8 cellular contexts compared by ENCODE assay signal in genomic region chr17:82414548-82415281, GRCh38. TPM values are rescaled to one million over a fixed set of nuclear protein-coding genes. Genes with fewer than 3 reads are reported as not detected.
DNase-seq lines count a peak whose midpoint lies in the region; ATAC-seq and TF ChIP-seq lines count a peak whose summit lies in the region.

No MANE protein-coding gene starts in this region.

- TF ChIP-seq POLR2A in testis (IDR thresholded peaks at IDR 0.05): no peak

- 12 to 16% methylated on average over 37 to 38 of the region's 38 CpGs for WGBS in testis, 2 donors

- DNase-seq in AG09319 (ENCODE audit: extremely low read depth, low read depth) (peak; percentile 27), HEK293T (ENCODE audit: extremely low spot score) (peak; percentile 86), RPMI7951 (ENCODE audit: low read depth) (peak; percentile 48), foreskin fibroblast (peak; percentile 55 to 88), omental fat pad (ENCODE audit: low spot score) (peak; percentile 46), testis (peak; percentile 80)
- DNase-seq in activated effector memory CD4-positive, alpha-beta T cell treated with Interleukin-2 at 50 U/mL for 16 hours: peak; percentile 60

- intact Hi-C loops in testis (cut with DNase I; ENCODE audit: low total_unique reads): loop anchor here (10.0 kb wide), 1 partner anchor 60 kb away; the partner anchor contains the start of gene TEX19

- no peak overlapping the region for H3K27ac ChIP-seq in testis

- ATAC-seq in omental fat pad (ENCODE audit: low FRiP score) (peak; percentile 58), GM21423 (IDR thresholded peaks at IDR 0.05; ENCODE audit: unreplicated experiment) (no peak)

- no peaks in the 10 kb centered on the region for H3K27me3 ChIP-seq in testis

- no peak overlapping the region for H3K4me3 ChIP-seq in foreskin fibroblast (ENCODE audit: low read depth in 1 of 2, low read length in 2 of 2)
- H3K4me3 ChIP-seq in testis: no peak overlapping the region

- no peaks in the 10 kb centered on the region for H3K36me3 ChIP-seq in testis (ENCODE audit: low read depth, missing control alignments)

- peak; percentile 72 for TF ChIP-seq CTCF in AG09319 (IDR thresholded peaks at IDR 0.05; ENCODE audit: low read depth, low read length)
- peak; percentile 72 for TF ChIP-seq CTCF in foreskin fibroblast (IDR thresholded peaks at IDR 0.05; ENCODE audit: low read depth, low read length)
- peak in 1 of 3 donors; percentile 19 for TF ChIP-seq CTCF in omental fat pad (IDR thresholded peaks at IDR 0.05)
- peak; percentile 53 to 75 (median 61) for TF ChIP-seq CTCF in testis (IDR thresholded peaks at IDR 0.05)

- CTCF ChIA-PET in HEK293T (lab: Yijun Ruan, JAX): interaction anchor here (0.6 to 1.1 kb wide), 3 partner anchors 48 to 137 kb away, joined by 4 read pairs; no protein-coding TSS in a partner anchor

- no peaks in the 10 kb centered on the region for H3K9me3 ChIP-seq in testis

- POLR2A ChIA-PET in HEK293T (lab: Yijun Ruan, JAX): interaction anchor here (0.7 kb wide), 1 partner anchor 89 kb away, joined by 3 read pairs; no protein-coding TSS in a partner anchor

- H3K4me1 ChIP-seq in testis: peaks cover 10% of the 10 kb centered on the region

TF ChIP-seq in HEK293T, 16 proteins besides CTCF, POLR2A, EP300 and RAD21:
- TF ChIP-seq ZNF384 (IDR thresholded peaks at IDR 0.05): no peak
- TF ChIP-seq, protein P1, sequence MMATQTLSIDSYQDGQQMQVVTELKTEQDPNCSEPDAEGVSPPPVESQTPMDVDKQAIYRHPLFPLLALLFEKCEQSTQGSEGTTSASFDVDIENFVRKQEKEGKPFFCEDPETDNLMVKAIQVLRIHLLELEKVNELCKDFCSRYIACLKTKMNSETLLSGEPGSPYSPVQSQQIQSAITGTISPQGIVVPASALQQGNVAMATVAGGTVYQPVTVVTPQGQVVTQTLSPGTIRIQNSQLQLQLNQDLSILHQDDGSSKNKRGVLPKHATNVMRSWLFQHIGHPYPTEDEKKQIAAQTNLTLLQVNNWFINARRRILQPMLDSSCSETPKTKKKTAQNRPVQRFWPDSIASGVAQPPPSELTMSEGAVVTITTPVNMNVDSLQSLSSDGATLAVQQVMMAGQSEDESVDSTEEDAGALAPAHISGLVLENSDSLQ (IDR thresholded peaks at IDR 0.05): no peak
- no peak for TF ChIP-seq SUZ12 (IDR thresholded peaks at IDR 0.05)
- no peak for TF ChIP-seq SP1 (IDR thresholded peaks at IDR 0.05)
- TF ChIP-seq FOXM1 (IDR thresholded peaks at IDR 0.05; ENCODE audit: borderline replicate concordance): no peak
- TF ChIP-seq CTBP1 (IDR thresholded peaks at IDR 0.05; ENCODE audit: borderline replicate concordance): no peak
- TF ChIP-seq BHLHE40 (IDR thresholded peaks at IDR 0.05; ENCODE audit: borderline replicate concordance): no peak
- TF ChIP-seq ELF4 (IDR thresholded peaks at IDR 0.05): no peak
- no peak for TF ChIP-seq FOXA1 (IDR thresholded peaks at IDR 0.05)
TF ChIP-seq in HEK293T: peak in this region for 0.

RNA-seq across cellular contexts. Expression of gene HEXD, which starts 3.4 kb away (rescaled TPM):
- 2.4 and 3.0 TPM in 2 replicates for total RNA-seq in RPMI7951 (2014; rRNA removed; shearing (Covaris generic))
- total RNA-seq in omental fat pad (10 to 100 TPM; 29.1 to 66.4 (median 47.3) TPM), testis (10 to 100 TPM; 90.9 to 95.3 TPM)
- polyA plus RNA-seq in testis (ENCODE audit: insufficient read depth, low read depth, low replicate concordance): 24.4 TPM

RNA-seq across cellular contexts. Expression of gene OGFOD3, which starts 3.7 kb away (rescaled TPM):
- total RNA-seq in RPMI7951 (2014; rRNA removed; shearing (Covaris generic)): 29.2 and 31.0 TPM in 2 replicates
- total RNA-seq in omental fat pad: 10 to 100 TPM; 22.9 to 31.6 (median 28.6) TPM
- 10 to 100 TPM; 28.9 to 37.4 TPM for total RNA-seq in testis
- polyA plus RNA-seq in testis (ENCODE audit: insufficient read depth, low read depth, low replicate concordance): 19.6 TPM

RNA-seq across cellular contexts. Expression of gene CYBC1, which starts 35.8 kb away (rescaled TPM):
- total RNA-seq in RPMI7951 (2014; rRNA removed; shearing (Covaris generic)): 25.7 and 25.8 TPM in 2 replicates
- 10 to 100 TPM; 43.8 to 74.6 (median 68.4) TPM for total RNA-seq in omental fat pad
- 10 to 100 TPM; 61.1 to 88.2 TPM for total RNA-seq in testis
- 46.3 TPM for polyA plus RNA-seq in testis (ENCODE audit: insufficient read depth, low read depth, low replicate concordance)

RNA-seq across cellular contexts. Expression of gene UTS2R, which starts 43.1 kb away (rescaled TPM):
- total RNA-seq in RPMI7951 (2014; rRNA removed; shearing (Covaris generic)): not detected in 2 replicates
- not detected for total RNA-seq in omental fat pad
- total RNA-seq in testis: 10 to 100 TPM in 1 of 2 donors, 1 to 10 TPM in 1; 3.8 to 28.1 TPM
- polyA plus RNA-seq in testis (ENCODE audit: insufficient read depth, low read depth, low replicate concordance): 0.32 TPM

RNA-seq across cellular contexts. Expression of gene NARF, which starts 43.8 kb away (rescaled TPM):
- 52.4 and 69.7 TPM in 2 replicates for total RNA-seq in RPMI7951 (2014; rRNA removed; shearing (Covaris generic))
- 10 to 100 TPM; 31.8 to 48.7 (median 35.7) TPM for total RNA-seq in omental fat pad
- 100 to 1,000 TPM; 115 to 130 TPM for total RNA-seq in testis
- polyA plus RNA-seq in testis (ENCODE audit: insufficient read depth, low read depth, low replicate concordance): 161 TPM

Comparison
In these comparisons a context has a peak if more than half of its experiments do, and no peak if none do; other contexts are left out.
1. DNase-seq: peak in every context shown above with its lines; median percentile 86 in HEK293T; 80 in testis; 72 in foreskin fibroblast; 60 in activated effector memory CD4-positive, alpha-beta T cell treated with Interleukin-2 at 50 U/mL for 16 hours; 48 in RPMI7951; 46 in omental fat pad; 27 in AG09319.